In genomic region chr2:85893428-85894258, GRCh38 we compare ENCODE assay signal across 12 cellular contexts. TPM values are rescaled to one million over a fixed set of nuclear protein-coding genes. Genes with fewer than 3 reads are reported as not detected.
DNase-seq lines count a peak whose midpoint lies in the region; ATAC-seq and TF ChIP-seq lines count a peak whose summit lies in the region.
"Had no signal": no experiment of that assay in that cellular context is flagged by ENCODE, and none has a peak within 500 bp of the region (broad histone marks: within the 10 kb centered on the region; RNA-seq: fewer than 3 reads in every experiment).

No MANE protein-coding gene starts in this region.

- H3K36me3 Mint-ChIP-seq in IgD-negative memory B cell: peaks cover 17% of the 10 kb centered on the region
- H3K36me3 Mint-ChIP-seq in effector memory CD8-positive, alpha-beta T cell (ENCODE audit: insufficient read depth): peaks cover 4% of the 10 kb centered on the region
- peaks cover 4% of the 10 kb centered on the region for H3K36me3 Mint-ChIP-seq in activated T-helper 2 cell treated with anti-CD3 and anti-CD28 coated beads, Interferon-gamma antibody, Interleukin-2, Interleukin-4, amounts not matched to agents 10 μg/mL and 5 μg/mL and 100 μg/mL, durations not matched to agents 14 hours and 24 hours and 36 hours (ENCODE audit: low read depth)
- H3K36me3 Mint-ChIP-seq: stimulated activated effector memory CD8-positive, alpha-beta T cell treated with anti-CD3 and anti-CD28 coated beads, Interleukin-12 subunit alpha, Interleukin-12 subunit beta, amount 100 ng/mL, for 72 hours had no signal

- H3K9me3 ChIP-seq in mesodermal cell (ENCODE audit: control insufficient read depth, low read length): peaks cover 12% of the 10 kb centered on the region
- H3K9me3 ChIP-seq in right atrium auricular region: no peaks in the 10 kb centered on the region
- H3K9me3 ChIP-seq: body of pancreas had no signal

- TF ChIP-seq CTCF in cardiac fibroblast (IDR thresholded peaks at IDR 0.05; ENCODE audit: low read depth, low read length): no peak
- no peak for TF ChIP-seq CTCF in coronary artery (IDR thresholded peaks at IDR 0.05)
- TF ChIP-seq CTCF in right atrium auricular region (IDR thresholded peaks at IDR 0.05): no peak

- no peak overlapping the region for H3K4me3 ChIP-seq in cardiac fibroblast (replicated peaks in 1 of 2; ENCODE audit: low read depth in 2 of 2, low read length in 2 of 2)
- no peak overlapping the region for H3K4me3 ChIP-seq in mesodermal cell (ENCODE audit: extremely low read depth, insufficient read depth, low read length, poor library complexity, severe bottlenecking)
- H3K4me3 ChIP-seq in coronary artery: no peak overlapping the region
- no peak overlapping the region for H3K4me3 ChIP-seq in right atrium auricular region
- H3K4me3 ChIP-seq: body of pancreas had no signal

- peak overlapping the region; percentile 25 to 71 (median 25) for H3K27ac Mint-ChIP-seq in IgD-negative memory B cell
- H3K27ac Mint-ChIP-seq in effector memory CD8-positive, alpha-beta T cell: no peak overlapping the region
- H3K27ac Mint-ChIP-seq in activated T-helper 2 cell treated with anti-CD3 and anti-CD28 coated beads, Interferon-gamma antibody, Interleukin-2, Interleukin-4, amounts not matched to agents 10 μg/mL and 5 μg/mL and 100 μg/mL, durations not matched to agents 14 hours and 24 hours and 36 hours: no peak overlapping the region
- H3K27ac Mint-ChIP-seq: stimulated activated effector memory CD8-positive, alpha-beta T cell treated with anti-CD3 and anti-CD28 coated beads, Interleukin-12 subunit alpha, Interleukin-12 subunit beta, amount 100 ng/mL, for 72 hours had no signal

- H3K4me3 Mint-ChIP-seq in IgD-negative memory B cell: peak overlapping the region in 3 of 4 donors; percentile 13 to 45 (median 43)
- no peak overlapping the region for H3K4me3 Mint-ChIP-seq in effector memory CD8-positive, alpha-beta T cell
- no peak overlapping the region for H3K4me3 Mint-ChIP-seq in activated T-helper 2 cell treated with anti-CD3 and anti-CD28 coated beads, Interferon-gamma antibody, Interleukin-2, Interleukin-4, amounts not matched to agents 10 μg/mL and 5 μg/mL and 100 μg/mL, durations not matched to agents 14 hours and 24 hours and 36 hours (ENCODE audit: low read depth)
- H3K4me3 Mint-ChIP-seq: stimulated activated effector memory CD8-positive, alpha-beta T cell treated with anti-CD3 and anti-CD28 coated beads, Interleukin-12 subunit alpha, Interleukin-12 subunit beta, amount 100 ng/mL, for 72 hours had no signal

- WGBS in mesodermal cell (ENCODE audit: insufficient coverage in 2 of 2), 2 experiments: 66 to 72% methylated on average over 8 to 9 of the region's 9 CpGs

- H3K27ac ChIP-seq in mesodermal cell (ENCODE audit: low read depth, low read length, severe bottlenecking): peak overlapping the region; percentile 85
- no peak overlapping the region for H3K27ac ChIP-seq in coronary artery
- H3K27ac ChIP-seq in right atrium auricular region: no peak overlapping the region
- H3K27ac ChIP-seq: body of pancreas had no signal

- H3K27me3 Mint-ChIP-seq in IgD-negative memory B cell: no peaks in the 10 kb centered on the region
- H3K27me3 Mint-ChIP-seq in effector memory CD8-positive, alpha-beta T cell: no peaks in the 10 kb centered on the region
- H3K27me3 Mint-ChIP-seq in activated T-helper 2 cell treated with anti-CD3 and anti-CD28 coated beads, Interferon-gamma antibody, Interleukin-2, Interleukin-4, amounts not matched to agents 10 μg/mL and 5 μg/mL and 100 μg/mL, durations not matched to agents 14 hours and 24 hours and 36 hours (ENCODE audit: low read depth): peaks cover 4% of the 10 kb centered on the region

- intact Hi-C loops in activated T-helper 2 cell treated with anti-CD3 and anti-CD28 coated beads, Interferon-gamma antibody, Interleukin-2, Interleukin-4, amounts not matched to agents 10 μg/mL and 5 μg/mL and 100 μg/mL, durations not matched to agents 14 hours and 24 hours and 36 hours (cut with micrococcal nuclease): no loop called here

- ATAC-seq in effector memory CD8-positive, alpha-beta T cell (replicated peaks): no peak
- ATAC-seq: body of pancreas; stimulated activated effector memory CD8-positive, alpha-beta T cell treated with anti-CD3 and anti-CD28 coated beads, Interleukin-12 subunit alpha, Interleukin-12 subunit beta, amount 100 ng/mL, for 72 hours had no signal

- H3K4me1 Mint-ChIP-seq in IgD-negative memory B cell: peaks cover 31 to 40% (median 31%) of the 10 kb centered on the region in 3 donors
- H3K4me1 Mint-ChIP-seq in effector memory CD8-positive, alpha-beta T cell (ENCODE audit: low read depth in 2 of 2): peaks cover 25 to 34% of the 10 kb centered on the region in 2 donors
- peaks cover 30% of the 10 kb centered on the region for H3K4me1 Mint-ChIP-seq in activated T-helper 2 cell treated with anti-CD3 and anti-CD28 coated beads, Interferon-gamma antibody, Interleukin-2, Interleukin-4, amounts not matched to agents 10 μg/mL and 5 μg/mL and 100 μg/mL, durations not matched to agents 14 hours and 24 hours and 36 hours (ENCODE audit: low read depth)

- H3K27me3 ChIP-seq in right atrium auricular region: no peaks in the 10 kb centered on the region
- H3K27me3 ChIP-seq: body of pancreas had no signal

- DNase-seq in AG08395 (ENCODE audit: low spot score): peak; percentile 72
- peak; percentile 59 to 75 for DNase-seq in cardiac fibroblast (ENCODE audit: low read depth in 2 of 2)
- no peak for DNase-seq in effector memory CD8-positive, alpha-beta T cell
- no peak for DNase-seq in activated T-helper 2 cell treated with anti-CD3 and anti-CD28 coated beads, Interferon-gamma antibody, Interleukin-2, Interleukin-4, amounts not matched to agents 10 μg/mL and 5 μg/mL and 100 μg/mL, durations not matched to agents 14 hours and 24 hours and 36 hours (ENCODE audit: low spot score)
- DNase-seq in coronary artery (ENCODE audit: low spot score): no peak
- DNase-seq in right atrium auricular region (ENCODE audit: low spot score): no peak
- DNase-seq: activated CD4-positive, alpha-beta T cell treated with anti-CD3 and anti-CD28 coated beads for 48 hours; body of pancreas; Karpas-422 had no signal

- H3K4me1 ChIP-seq in mesodermal cell (ENCODE audit: control insufficient read depth, insufficient read depth, low read length, poor library complexity, severe bottlenecking) (peaks cover 34% of the 10 kb centered on the region), right atrium auricular region (peaks cover 0 to 15% of the 10 kb centered on the region in 2 donors)

- H3K36me3 ChIP-seq in mesodermal cell (ENCODE audit: control insufficient read depth, insufficient read depth, low read length) (no peaks in the 10 kb centered on the region), right atrium auricular region (no peaks in the 10 kb centered on the region)

- peaks cover 2 to 19% (median 3%) of the 10 kb centered on the region in 3 donors for H3K9me3 Mint-ChIP-seq in IgD-negative memory B cell
- no peaks in the 10 kb centered on the region for H3K9me3 Mint-ChIP-seq in effector memory CD8-positive, alpha-beta T cell
- peaks cover 18% of the 10 kb centered on the region for H3K9me3 Mint-ChIP-seq in activated T-helper 2 cell treated with anti-CD3 and anti-CD28 coated beads, Interferon-gamma antibody, Interleukin-2, Interleukin-4, amounts not matched to agents 10 μg/mL and 5 μg/mL and 100 μg/mL, durations not matched to agents 14 hours and 24 hours and 36 hours
- H3K9me3 Mint-ChIP-seq: stimulated activated effector memory CD8-positive, alpha-beta T cell treated with anti-CD3 and anti-CD28 coated beads, Interleukin-12 subunit alpha, Interleukin-12 subunit beta, amount 100 ng/mL, for 72 hours had no signal

RNA-seq across cellular contexts. Expression of gene ST3GAL5, which starts 4.9 kb away (rescaled TPM):
- polyA plus RNA-seq in IgD-negative memory B cell: 38.2 TPM
- 21.5 TPM for polyA plus RNA-seq in mesodermal cell (2013, experiment 1 of 2)
- polyA plus RNA-seq in mesodermal cell (2013, experiment 2 of 2): 23.8 TPM
- total RNA-seq in activated T-helper 2 cell treated with anti-CD3 and anti-CD28 coated beads, Interferon-gamma antibody, Interleukin-2, Interleukin-4, amounts not matched to agents 10 μg/mL and 5 μg/mL and 100 μg/mL, durations not matched to agents 14 hours and 24 hours and 36 hours: 13.8 and 15.7 TPM in 2 replicates
- 10 to 100 TPM in 1 of 2 donors, 1 to 10 TPM in 1; 5.5 to 20.4 TPM for total RNA-seq in right atrium auricular region

Comparison
In these comparisons a context has a peak if more than half of its experiments do, and no peak if none do; other contexts are left out.
1. DNase-seq: peak in AG08395 (single experiment) and cardiac fibroblast (2 of 2); none in effector memory CD8-positive, alpha-beta T cell (0 of 3), activated T-helper 2 cell treated with anti-CD3 and anti-CD28 coated beads, Interferon-gamma antibody, Interleukin-2, Interleukin-4, amounts not matched to agents 10 μg/mL and 5 μg/mL and 100 μg/mL, durations not matched to agents 14 hours and 24 hours and 36 hours (single experiment), coronary artery (single experiment) and right atrium auricular region (single experiment).
2. H3K27ac Mint-ChIP-seq: peak in IgD-negative memory B cell (3 of 3); none in effector memory CD8-positive, alpha-beta T cell (0 of 2) and activated T-helper 2 cell treated with anti-CD3 and anti-CD28 coated beads, Interferon-gamma antibody, Interleukin-2, Interleukin-4, amounts not matched to agents 10 μg/mL and 5 μg/mL and 100 μg/mL, durations not matched to agents 14 hours and 24 hours and 36 hours (single experiment).
3. H3K4me3 Mint-ChIP-seq: peak in IgD-negative memory B cell (3 of 4); none in effector memory CD8-positive, alpha-beta T cell (0 of 2) and activated T-helper 2 cell treated with anti-CD3 and anti-CD28 coated beads, Interferon-gamma antibody, Interleukin-2, Interleukin-4, amounts not matched to agents 10 μg/mL and 5 μg/mL and 100 μg/mL, durations not matched to agents 14 hours and 24 hours and 36 hours (single experiment).